ENCODE assay signal across 8 cellular contexts in the genomic region with DNA sequence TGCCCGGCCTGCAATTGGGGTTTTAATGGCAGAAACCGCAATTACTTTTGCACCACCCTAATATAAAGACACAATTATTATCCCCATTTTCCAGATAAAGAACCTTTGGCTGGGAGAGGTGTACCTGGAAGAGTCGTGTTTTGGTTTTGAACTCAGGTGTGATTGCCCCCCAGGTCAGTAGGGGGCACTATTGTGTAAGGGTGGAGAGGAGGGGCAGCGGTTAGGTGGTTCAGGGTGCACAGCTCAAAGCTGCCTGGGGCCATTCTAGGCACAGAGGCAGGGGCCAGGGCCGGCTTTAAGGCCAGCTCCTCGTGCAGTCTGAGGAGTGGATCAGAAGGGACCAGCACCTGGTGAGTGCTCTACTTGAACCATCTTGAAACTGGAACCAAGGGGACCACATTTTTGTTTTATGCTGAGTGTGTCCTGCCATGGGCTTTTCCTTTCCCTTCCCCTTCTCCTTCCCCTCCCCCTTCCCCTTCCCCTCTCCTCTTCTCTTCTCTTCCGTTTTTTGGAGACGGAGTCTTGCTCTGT. TPM values are rescaled to one million over a fixed set of nuclear protein-coding genes. Genes with fewer than 3 reads are reported as not detected.
DNase-seq lines count a peak whose midpoint lies in the region; ATAC-seq and TF ChIP-seq lines count a peak whose summit lies in the region.

No MANE protein-coding gene starts in this region.

- H3K4me1 ChIP-seq in testis: peaks cover 11% of the 10 kb centered on the region

- H3K4me3 ChIP-seq in WI38 (ENCODE audit: low read depth, low read length): no peak overlapping the region
- H3K4me3 ChIP-seq in testis: no peak overlapping the region

- TF ChIP-seq POLR2A in testis (IDR thresholded peaks at IDR 0.05): no peak

- peak; percentile 86 for DNase-seq in SIG-M5 treated with dmso at 0.1 percent for 504 hours (lab: John Stamatoyannopoulos, UW; ENCODE audit: unreplicated experiment)
- DNase-seq in SIG-M5 (lab: John Stamatoyannopoulos, UW): no peak
- DNase-seq in NCI-H1694 (lab: John Stamatoyannopoulos, UW): peak; percentile 47
- peak; percentile 67 for DNase-seq in cerebellar cortex (ENCODE audit: low spot score)
- peak; percentile 74 to 82 for DNase-seq in memory B cell (ENCODE audit: low spot score in 2 of 2)
- peak; percentile 56 for DNase-seq in testis
- no peak for DNase-seq in NCI-H2227 (lab: John Stamatoyannopoulos, UW; ENCODE audit: unreplicated experiment)

- no peaks in the 10 kb centered on the region for H3K27me3 Mint-ChIP-seq in memory B cell

- WGBS in testis, 2 donors: 54 to 57% methylated on average over 8 of the region's 8 CpGs

- H3K27ac ChIP-seq in testis: no peak overlapping the region

- peak overlapping the region; percentile 49 for H3K27ac Mint-ChIP-seq in memory B cell

- TF ChIP-seq CTCF in WI38 (IDR thresholded peaks at IDR 0.05; ENCODE audit: low read depth, low read length) (peak; percentile 78), testis (IDR thresholded peaks at IDR 0.05) (peak; percentile 15 to 70 (median 60))

- no peaks in the 10 kb centered on the region for H3K9me3 Mint-ChIP-seq in memory B cell

- H3K4me1 Mint-ChIP-seq in memory B cell: peaks cover 22% of the 10 kb centered on the region

- no peak overlapping the region for H3K4me3 Mint-ChIP-seq in memory B cell

- intact Hi-C loops in testis (cut with DNase I; ENCODE audit: low total_unique reads): no loop called here

- no peaks in the 10 kb centered on the region for H3K9me3 ChIP-seq in testis

- H3K36me3 Mint-ChIP-seq in memory B cell: no peaks in the 10 kb centered on the region

- no peaks in the 10 kb centered on the region for H3K27me3 ChIP-seq in testis

- ATAC-seq in memory B cell (ENCODE audit: low read depth): peak; percentile 77

- H3K36me3 ChIP-seq in testis (ENCODE audit: low read depth, missing control alignments): no peaks in the 10 kb centered on the region

RNA-seq across cellular contexts. Expression of a gene that starts 5.8 kb away (rescaled TPM):
- 10 to 100 TPM; 52.8 to 76.9 TPM for total RNA-seq in testis
- polyA plus RNA-seq in testis (ENCODE audit: insufficient read depth, low read depth, low replicate concordance): 130 TPM

RNA-seq across cellular contexts. Expression of a gene that starts 10.4 kb away (rescaled TPM):
- 1,000 to 10,000 TPM; 1,958 to 3,437 TPM for total RNA-seq in testis
- polyA plus RNA-seq in testis (ENCODE audit: insufficient read depth, low read depth, low replicate concordance): 2,108 TPM

RNA-seq across cellular contexts. Expression of a gene that starts 19.2 kb away (rescaled TPM):
- 1,000 to 10,000 TPM; 1,063 to 1,721 TPM for total RNA-seq in testis
- polyA plus RNA-seq in testis (ENCODE audit: insufficient read depth, low read depth, low replicate concordance): 1,193 TPM

RNA-seq across cellular contexts. Expression of a gene that starts 21.2 kb away (rescaled TPM):
- 10 to 100 TPM; 19.9 TPM for total RNA-seq in testis
- 42.1 TPM for polyA plus RNA-seq in testis (ENCODE audit: insufficient read depth, low read depth, low replicate concordance)

RNA-seq across cellular contexts. Expression of a gene that starts 32.6 kb away (rescaled TPM):
- 1 to 10 TPM; 3.0 to 4.6 TPM for total RNA-seq in testis
- 7.1 TPM for polyA plus RNA-seq in testis (ENCODE audit: insufficient read depth, low read depth, low replicate concordance)

Comparison
In these comparisons a context has a peak if more than half of its experiments do, and no peak if none do; other contexts are left out.
1. DNase-seq: peak in SIG-M5 treated with dmso at 0.1 percent for 504 hours (single experiment), NCI-H1694 (single experiment), cerebellar cortex (single experiment), memory B cell (2 of 2) and testis (single experiment); none in SIG-M5 (single experiment) and NCI-H2227 (single experiment).